ENCODE assay signal across 16 cellular contexts in the genomic region with DNA sequence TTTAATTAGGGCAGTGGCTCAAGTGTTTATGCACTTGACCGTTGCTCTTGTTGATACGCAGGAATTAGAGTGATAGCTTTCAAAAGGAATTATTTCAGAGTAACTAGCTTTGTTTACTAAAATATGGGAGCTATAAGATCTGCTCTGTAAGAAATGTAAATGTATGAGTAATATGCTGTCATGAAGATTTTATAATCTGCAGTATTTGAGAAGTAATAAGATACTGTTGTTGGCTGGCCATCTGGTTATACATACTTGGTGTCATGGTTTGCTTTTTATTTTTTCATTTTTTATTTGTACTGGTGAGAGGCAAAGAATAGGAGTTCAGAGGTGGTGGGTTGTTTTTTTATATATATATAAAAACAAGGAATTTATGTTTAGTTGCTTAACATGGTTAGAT. TPM values are rescaled to one million over a fixed set of nuclear protein-coding genes. Genes with fewer than 3 reads are reported as not detected.
DNase-seq lines count a peak whose midpoint lies in the region; ATAC-seq, FAIRE-seq and TF ChIP-seq lines count a peak whose summit lies in the region.
"Had no signal": no experiment of that assay in that cellular context is flagged by ENCODE, and none has a peak within 500 bp of the region (broad histone marks: within the 10 kb centered on the region; RNA-seq: fewer than 3 reads in every experiment).

No MANE protein-coding gene starts in this region.

- H3K4me2 ChIP-seq in OCI-LY1 (ENCODE audit: low read length) = peak overlapping the region; percentile 75
- peak overlapping the region; percentile 70 for H3K4me2 ChIP-seq in GM12878 (ENCODE audit: control insufficient read depth, insufficient read depth)

- CTCF ChIA-PET in GM12878 (lab: Yijun Ruan, JAX) = interaction anchor here (1.5 to 4.4 kb wide), 6 partner anchors 14 to 72 kb away, joined by 4 to 27 read pairs (median 12); no protein-coding TSS in a partner anchor

- POLR2A ChIA-PET in GM12878 (lab: Charles Lee) = interaction anchor here (0.6 to 6.3 kb wide), 8 partner anchors 19 to 59 kb away, joined by 3 to 56 read pairs (median 6); partner anchors contain the start of gene PLXNC1

- TF ChIP-seq EP300 in GM12878 (IDR thresholded peaks at IDR 0.05; ENCODE audit: borderline replicate concordance in 1 of 2, control insufficient read depth in 1 of 2, low read depth in 2 of 2, low read length in 2 of 2) = no peak

- H3K4me1 Mint-ChIP-seq in activated naive CD4-positive, alpha-beta T cell treated with anti-CD3 and anti-CD28 coated beads, Interleukin-2, amount 50 U/mL, for 24 hours = peaks cover 73% of the 10 kb centered on the region
- peaks cover 47 to 81% of the 10 kb centered on the region in 2 donors for H3K4me1 Mint-ChIP-seq in stimulated activated naive B cell treated with anti-CD40 and anti-IgM and Interleukin-4, amounts not matched to agents 10 μg/mL and 1 μg/mL and 100 μg/mL, for 72 hours

- TF ChIP-seq RAD21 in GM12878 (IDR thresholded peaks at IDR 0.05; ENCODE audit: insufficient read depth, low read depth, low read length) = no peak

- in situ Hi-C loops in GM12878 (cut with MboI) (no loop called here), GM13976 (cut with MboI; ENCODE audit: low sequenced_read_pairs, unreplicated experiment) (no loop called here)

- peak overlapping the region; percentile 25; the same call in 1 of the 2 replicates for H2AFZ ChIP-seq in OCI-LY1 (ENCODE audit: low read length)
- H2AFZ ChIP-seq in GM12878 (ENCODE audit: control insufficient read depth, low read depth, low read length) = no peak overlapping the region

- H3K9ac ChIP-seq in OCI-LY1 (ENCODE audit: low read length) (peak overlapping the region; percentile 21), GM12878 (ENCODE audit: control insufficient read depth, insufficient read depth, low read length) (peak overlapping the region; percentile 82)

- H3K4me3 Mint-ChIP-seq in activated naive CD4-positive, alpha-beta T cell treated with anti-CD3 and anti-CD28 coated beads, Interleukin-2, amount 50 U/mL, for 24 hours = peak overlapping the region; percentile 83
- peak overlapping the region; percentile 25 to 68 for H3K4me3 Mint-ChIP-seq in stimulated activated naive B cell treated with anti-CD40 and anti-IgM and Interleukin-4, amounts not matched to agents 10 μg/mL and 1 μg/mL and 100 μg/mL, for 72 hours

- H4K20me1 ChIP-seq in OCI-LY1 (ENCODE audit: insufficient read depth, low read length) (no peaks in the 10 kb centered on the region), GM12878 (ENCODE audit: control insufficient read depth, insufficient read depth) (no peaks in the 10 kb centered on the region)

- no peak for ATAC-seq in GM12878
- ATAC-seq in stimulated activated naive B cell treated with anti-CD40 and anti-IgM and Interleukin-4, amounts not matched to agents 10 μg/mL and 1 μg/mL and 100 μg/mL, for 72 hours (replicated peaks) = no peak

- RAD21 ChIA-PET in GM12878 (lab: Charles Lee; ENCODE audit: unreplicated experiment) = interaction anchor here (1.0 to 9.5 kb wide), 13 partner anchors 14 to 173 kb away, joined by 3 to 113 read pairs (median 15); partner anchors contain the start of gene PLXNC1

- no peak for TF ChIP-seq POLR2A in GM12878 (IDR thresholded peaks at IDR 0.05; ENCODE audit: low read depth, low read length)

- BruUV-seq in GM12878 (replicated peaks; lab: Mats Ljungman, UMichigan) = no TSS peak

- H3K79me2 ChIP-seq in OCI-LY1 (ENCODE audit: insufficient read depth, low read length) (no peaks in the 10 kb centered on the region), GM12878 (ENCODE audit: control insufficient read depth, insufficient read depth, low read length) (peaks cover 39% of the 10 kb centered on the region)

- WGBS in GM12878 (ENCODE audit: insufficient coverage, insufficient replicate concordance, low lambda C conversion rate, missing lambda C conversion rate) = 54% methylated on average over 2 of the region's 2 CpGs

- intact Hi-C loops in GM12878 (cut with micrococcal nuclease; ENCODE audit: unreplicated experiment) = no loop called here

- H3K9me2 ChIP-seq in OCI-LY1 (ENCODE audit: low read depth, low read length) = no peaks in the 10 kb centered on the region

- H3K27ac Mint-ChIP-seq in activated naive CD4-positive, alpha-beta T cell treated with anti-CD3 and anti-CD28 coated beads, Interleukin-2, amount 50 U/mL, for 24 hours = peak overlapping the region; percentile 99
- H3K27ac Mint-ChIP-seq in stimulated activated naive B cell treated with anti-CD40 and anti-IgM and Interleukin-4, amounts not matched to agents 10 μg/mL and 1 μg/mL and 100 μg/mL, for 72 hours = peak overlapping the region; percentile 92

- H3K4me1 ChIP-seq in OCI-LY1 (ENCODE audit: insufficient read depth, low read length, severe bottlenecking) (peaks cover 51% of the 10 kb centered on the region), GM12878 (ENCODE audit: control insufficient read depth, insufficient read depth, low read length) (peaks cover 53% of the 10 kb centered on the region)
- H3K4me1 ChIP-seq: BE2C had no signal

- peak overlapping the region; percentile 96 for H3K27ac ChIP-seq in OCI-LY1 (ENCODE audit: low read depth, low read length, poor library complexity, severe bottlenecking)
- peak overlapping the region; percentile 100 for H3K27ac ChIP-seq in GM12878 (ENCODE audit: control insufficient read depth, insufficient read depth)
- H3K27ac ChIP-seq: SK-N-MC, VCaP had no signal

- TF ChIP-seq CTCF in OCI-LY1 (IDR thresholded peaks at IDR 0.05; ENCODE audit: low read length) = no peak
- no peak for TF ChIP-seq CTCF in GM12878 (IDR thresholded peaks at IDR 0.05 in 2 of 3, conservative IDR thresholded peaks at IDR 0.05 in 1 of 3; ENCODE audit: control insufficient read depth in 2 of 3, extremely low read depth in 1 of 3, insufficient read depth in 1 of 3, low read depth in 3 of 3, low read length in 3 of 3)
- TF ChIP-seq CTCF in GM13976 (IDR thresholded peaks at IDR 0.05; ENCODE audit: borderline replicate concordance, control extremely low read depth, extremely low read depth, insufficient read depth, missing control alignments) = no peak

- H3F3A ChIP-seq in OCI-LY1 (ENCODE audit: insufficient read depth, low read length) = no peaks in the 10 kb centered on the region

- no peak for FAIRE-seq in GM12878 (lab: Jason Lieb, UNC)
- FAIRE-seq: HTR-8/SVneo had no signal

- H3K27me3 ChIP-seq in OCI-LY1 (ENCODE audit: insufficient read depth, low read length) (no peaks in the 10 kb centered on the region), GM12878 (replicated peaks in 1 of 2; ENCODE audit: control insufficient read depth in 2 of 2, insufficient read depth in 2 of 2, low read length in 1 of 2) (no peaks in the 10 kb centered on the region)
- H3K27me3 ChIP-seq: BE2C, dorsolateral prefrontal cortex, tibial artery had no signal

- no peak for DNase-seq in activated naive CD4-positive, alpha-beta T cell (lab: John Stamatoyannopoulos, UW)
- no peak for DNase-seq in GM12878 (ENCODE audit: low read depth, low spot score)
- no peak for DNase-seq in stimulated activated naive B cell treated with anti-CD40 and anti-IgM and Interleukin-4, amounts not matched to agents 10 μg/mL and 1 μg/mL and 100 μg/mL, for 72 hours
- no peak for DNase-seq in GM13976 (ENCODE audit: low spot score)
- DNase-seq in COLO829 (ENCODE audit: low spot score) = no peak
- no peak for DNase-seq in foreskin melanocyte
- DNase-seq: BE2C, dorsolateral prefrontal cortex, hypothalamus, left ventricle myocardium inferior, tibial artery had no signal

- no peak overlapping the region for H3K4me3 ChIP-seq in OCI-LY1 (ENCODE audit: low read depth, low read length, poor library complexity, severe bottlenecking)
- H3K4me3 ChIP-seq in GM12878 = peak overlapping the region; percentile 53; the same call in 1 of the 2 replicates
- H3K4me3 ChIP-seq: SK-N-MC had no signal

- H3K27me3 Mint-ChIP-seq in activated naive CD4-positive, alpha-beta T cell treated with anti-CD3 and anti-CD28 coated beads, Interleukin-2, amount 50 U/mL, for 24 hours = no peaks in the 10 kb centered on the region
- no peaks in the 10 kb centered on the region for H3K27me3 Mint-ChIP-seq in stimulated activated naive B cell treated with anti-CD40 and anti-IgM and Interleukin-4, amounts not matched to agents 10 μg/mL and 1 μg/mL and 100 μg/mL, for 72 hours

- H3K36me3 Mint-ChIP-seq in activated naive CD4-positive, alpha-beta T cell treated with anti-CD3 and anti-CD28 coated beads, Interleukin-2, amount 50 U/mL, for 24 hours = peaks cover 11% of the 10 kb centered on the region
- peaks cover 32 to 37% of the 10 kb centered on the region in 2 donors for H3K36me3 Mint-ChIP-seq in stimulated activated naive B cell treated with anti-CD40 and anti-IgM and Interleukin-4, amounts not matched to agents 10 μg/mL and 1 μg/mL and 100 μg/mL, for 72 hours

- no peaks in the 10 kb centered on the region for H3K9me3 ChIP-seq in OCI-LY1 (ENCODE audit: low read length)
- no peaks in the 10 kb centered on the region for H3K9me3 ChIP-seq in GM12878 (replicated peaks; ENCODE audit: control insufficient read depth, insufficient read depth, low read length)
- H3K9me3 ChIP-seq: BE2C, left ventricle myocardium inferior, tibial artery had no signal

- SMC1A ChIA-PET in GM12878 (lab: Charles Lee; ENCODE audit: uncharacterized antibody, unreplicated experiment) = interaction anchor here (0.6 to 13.0 kb wide), 15 partner anchors 9 to 173 kb away, joined by 3 to 238 read pairs (median 16); partner anchors contain the start of gene PLXNC1

- H3K9me3 Mint-ChIP-seq in activated naive CD4-positive, alpha-beta T cell treated with anti-CD3 and anti-CD28 coated beads, Interleukin-2, amount 50 U/mL, for 24 hours = no peaks in the 10 kb centered on the region
- peaks cover 0 to 2% of the 10 kb centered on the region in 2 donors for H3K9me3 Mint-ChIP-seq in stimulated activated naive B cell treated with anti-CD40 and anti-IgM and Interleukin-4, amounts not matched to agents 10 μg/mL and 1 μg/mL and 100 μg/mL, for 72 hours

- H3K36me3 ChIP-seq in OCI-LY1 (ENCODE audit: insufficient read depth, low read length) = no peaks in the 10 kb centered on the region
- peaks cover 4 to 11% of the 10 kb centered on the region in 2 experiments; a peak in 3 of 4 replicates for H3K36me3 ChIP-seq in GM12878 (ENCODE audit: control insufficient read depth in 2 of 2, insufficient read depth in 2 of 2, low read length in 1 of 2)
- H3K36me3 ChIP-seq: BE2C, left ventricle myocardium inferior, tibial artery had no signal

RNA-seq across cellular contexts. Expression of gene PLXNC1, which starts 58.5 kb away (rescaled TPM):
- 343 and 360 TPM in 2 replicates for total RNA-seq in GM12878 (2013; cell fraction: nucleolus; rRNA removed)
- total RNA-seq in GM12878 (2014; rRNA removed) (29.4 and 31.9 TPM in 2 replicates), GM12878 (2014; rRNA removed; fragmentation: Illumina TruSeq; extraction: Trizol) (34.6 and 34.8 TPM in 2 replicates), GM12878 (2021) (35.2 and 36.4 TPM in 2 replicates)
- polyA plus RNA-seq in GM12878 (2011; ENCODE audit: low read depth) = 10.7 TPM
- polyA plus RNA-seq in GM12878 (2011; rRNA removed) (41.2 and 47.8 TPM in 2 replicates), GM12878 (2014; fragmentation: Illumina TruSeq; extraction: Trizol) (29.5 and 33.2 TPM in 2 replicates), GM12878 (2014; fragmentation: Nextera tagmentation; extraction: Ambion mirVana) (1 to 10 TPM; 5.2 to 6.6 TPM), GM12878 (2014; rRNA removed) (17.8 and 19.8 TPM in 2 replicates), GM12878 (2016; fragmentation: Nextera tagmentation; extraction: Ambion mirVana) (1 to 10 TPM; 6.3 to 8.6 TPM)
- polyA plus RNA-seq in GM12878 (2011; cell fraction: cytosol; rRNA removed) = 20.9 and 21.4 TPM in 2 replicates
- 52.1 and 55.5 TPM in 2 replicates for polyA plus RNA-seq in GM12878 (2011; cell fraction: nucleus; rRNA removed)
- 13.0 and 18.3 TPM in 2 replicates for polyA plus RNA-seq in GM12878 (2012)
- polyA minus RNA-seq in GM12878 (2011; rRNA and poly(A)+ RNA removed) = 101 and 119 TPM in 2 replicates
- polyA minus RNA-seq in GM12878 (2011; cell fraction: cytosol; rRNA and poly(A)+ RNA removed) = 21.5 and 24.2 TPM in 2 replicates
- polyA minus RNA-seq in GM12878 (2011; cell fraction: nucleus; rRNA and poly(A)+ RNA removed) = 88.5 and 139 TPM in 2 replicates
